ENCODE assay signal across 11 cellular contexts in genomic region chr15:77538011-77538410, GRCh38.
DNase-seq lines count a peak whose midpoint lies in the region; ATAC-seq and TF ChIP-seq lines count a peak whose summit lies in the region.
"Had no signal": no experiment of that assay in that cellular context is flagged by ENCODE, and none has a peak within 500 bp of the region (broad histone marks: within the 10 kb centered on the region; RNA-seq: fewer than 3 reads in every experiment).

No MANE protein-coding gene starts in this region.

- intact Hi-C loops in sigmoid colon (cut with DNase I): no loop called here
- intact Hi-C loops in activated CD4-positive, alpha-beta T cell treated with anti-CD3 and anti-CD28 coated beads for 36 hours (cut with DNase I, micrococcal nuclease): no loop called here

- TF ChIP-seq CTCF in Peyer's patch (IDR thresholded peaks at IDR 0.05) (no peak), sigmoid colon (IDR thresholded peaks at IDR 0.05) (no peak), foreskin fibroblast (IDR thresholded peaks at IDR 0.05; ENCODE audit: low read depth, low read length) (no peak)

- no peak for TF ChIP-seq EP300 in sigmoid colon (IDR thresholded peaks at IDR 0.05)

- peak; percentile 86 for ATAC-seq in GM19025 (IDR thresholded peaks at IDR 0.05; ENCODE audit: low read depth, unreplicated experiment)
- ATAC-seq in HG02623 (IDR thresholded peaks at IDR 0.05; ENCODE audit: unreplicated experiment): peak; percentile 82
- ATAC-seq in GM18907 (IDR thresholded peaks at IDR 0.05; ENCODE audit: unreplicated experiment): no peak
- ATAC-seq in activated CD4-positive, alpha-beta T cell treated with anti-CD3 and anti-CD28 coated beads for 36 hours: no peak
- ATAC-seq: SK-N-SH treated with all-trans-retinoic acid at 6 μM for 48 hours had no signal

- no peak overlapping the region for H3K4me3 Mint-ChIP-seq in activated CD4-positive, alpha-beta T cell treated with anti-CD3 and anti-CD28 coated beads for 36 hours
- H3K4me3 Mint-ChIP-seq: activated naive CD8-positive, alpha-beta T cell had no signal

- peak overlapping the region in 1 of 4 donors; percentile 72 for H3K27ac ChIP-seq in Peyer's patch
- H3K27ac ChIP-seq in sigmoid colon: no peak overlapping the region

- no peaks in the 10 kb centered on the region for H3K9me3 Mint-ChIP-seq in activated CD4-positive, alpha-beta T cell treated with anti-CD3 and anti-CD28 coated beads for 36 hours (ENCODE audit: low read depth)

- peaks cover 4% of the 10 kb centered on the region for H3K27me3 Mint-ChIP-seq in activated CD4-positive, alpha-beta T cell treated with anti-CD3 and anti-CD28 coated beads for 36 hours
- H3K27me3 Mint-ChIP-seq: activated naive CD8-positive, alpha-beta T cell had no signal

- no peaks in the 10 kb centered on the region for H3K36me3 Mint-ChIP-seq in activated CD4-positive, alpha-beta T cell treated with anti-CD3 and anti-CD28 coated beads for 36 hours (ENCODE audit: low read depth)
- H3K36me3 Mint-ChIP-seq: activated naive CD8-positive, alpha-beta T cell had no signal

- H3K4me1 Mint-ChIP-seq in activated CD4-positive, alpha-beta T cell treated with anti-CD3 and anti-CD28 coated beads for 36 hours: peaks cover 4% of the 10 kb centered on the region

- DNase-seq in Peyer's patch (peak in 2 of 3 donors; percentile 31 to 43), sigmoid colon (peak; percentile 50), SIG-M5 treated with dmso at 0.1 percent for 504 hours (lab: John Stamatoyannopoulos, UW; ENCODE audit: unreplicated experiment) (no peak), foreskin fibroblast (no peak)
- no peak for DNase-seq in activated CD4-positive, alpha-beta T cell treated with anti-CD3 and anti-CD28 coated beads for 36 hours
- DNase-seq: Kasumi-1 had no signal

- H3K9me3 ChIP-seq in Peyer's patch: no peaks in the 10 kb centered on the region
- no peaks in the 10 kb centered on the region for H3K9me3 ChIP-seq in sigmoid colon

- CTCF ChIA-PET in activated CD4-positive, alpha-beta T cell treated with anti-CD3 and anti-CD28 coated beads for 36 hours (lab: Charles Lee): no interaction called here

- no peaks in the 10 kb centered on the region for H3K27me3 ChIP-seq in Peyer's patch
- no peaks in the 10 kb centered on the region for H3K27me3 ChIP-seq in sigmoid colon

- no peak overlapping the region for H3K4me3 ChIP-seq in Peyer's patch
- H3K4me3 ChIP-seq in sigmoid colon: no peak overlapping the region
- H3K4me3 ChIP-seq in foreskin fibroblast (ENCODE audit: low read depth in 1 of 2, low read length in 2 of 2): no peak overlapping the region

- H3K4me1 ChIP-seq in Peyer's patch (peaks cover 0 to 16% (median 4%) of the 10 kb centered on the region in 4 donors), sigmoid colon (peaks cover 0 to 12% (median 5%) of the 10 kb centered on the region in 4 donors)

- 54 to 56% methylated on average over 6 of the region's 6 CpGs for WGBS in sigmoid colon, 2 donors

- TF ChIP-seq POLR2A in Peyer's patch (IDR thresholded peaks at IDR 0.05) (no peak), sigmoid colon (IDR thresholded peaks at IDR 0.05) (no peak)

- H3K36me3 ChIP-seq in Peyer's patch (no peaks in the 10 kb centered on the region), sigmoid colon (no peaks in the 10 kb centered on the region)

- POLR2A ChIA-PET in activated CD4-positive, alpha-beta T cell treated with anti-CD3 and anti-CD28 coated beads for 36 hours (lab: Charles Lee): no interaction called here

- no peak overlapping the region for H3K27ac Mint-ChIP-seq in activated CD4-positive, alpha-beta T cell treated with anti-CD3 and anti-CD28 coated beads for 36 hours
- H3K27ac Mint-ChIP-seq: activated naive CD8-positive, alpha-beta T cell had no signal

Comparison
In these comparisons a context has a peak if more than half of its experiments do, and no peak if none do; other contexts are left out.
1. ATAC-seq: peak in GM19025 (single experiment) and HG02623 (single experiment); none in GM18907 (single experiment) and activated CD4-positive, alpha-beta T cell treated with anti-CD3 and anti-CD28 coated beads for 36 hours (single experiment).
2. DNase-seq: peak in Peyer's patch (2 of 3) and sigmoid colon (single experiment); none in SIG-M5 treated with dmso at 0.1 percent for 504 hours (single experiment), foreskin fibroblast (0 of 2) and activated CD4-positive, alpha-beta T cell treated with anti-CD3 and anti-CD28 coated beads for 36 hours (single experiment).